In the genomic region with DNA sequence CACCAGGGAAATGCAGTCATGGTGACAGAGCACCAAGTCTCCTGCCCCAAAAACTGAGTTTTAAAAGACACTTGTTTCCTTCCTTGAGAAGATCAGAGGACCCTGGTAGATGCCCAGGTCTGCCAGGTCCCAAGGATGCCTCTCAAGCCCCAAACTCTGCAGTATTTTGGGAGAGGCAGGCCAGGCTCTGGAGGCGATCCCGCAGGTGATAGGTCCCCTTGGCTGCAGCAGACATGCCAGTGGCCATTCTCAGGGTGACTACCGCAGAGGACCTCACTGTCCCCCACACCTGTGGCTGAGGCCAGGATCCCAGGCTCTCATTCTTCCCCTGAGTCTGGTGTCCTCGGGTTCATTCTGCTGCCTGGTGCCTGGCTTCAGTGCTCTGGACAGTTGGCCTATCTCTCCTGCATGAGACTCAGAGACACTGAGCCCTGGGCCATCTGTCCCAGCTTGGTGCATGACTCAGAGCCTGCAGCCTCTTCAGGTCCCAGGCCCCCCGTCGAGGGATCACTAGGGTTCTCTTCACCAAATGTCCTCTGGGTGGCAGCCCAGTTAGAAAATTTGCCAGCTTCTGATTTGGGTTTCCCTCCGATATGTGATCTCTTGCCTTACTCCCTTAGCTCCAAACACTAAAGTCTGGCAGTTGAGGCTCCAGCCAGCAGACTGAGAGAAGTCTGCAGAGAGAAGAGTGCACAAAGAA, we compare ENCODE assay signal across 1 cellular context.
TF ChIP-seq lines count a peak whose summit lies in the region.

No MANE protein-coding gene starts in this region.

TF ChIP-seq in HCT116, 20 proteins besides CTCF, POLR2A, EP300 and RAD21 (continued from another document):
- TF ChIP-seq EZH2 (IDR thresholded peaks at IDR 0.05) = no peak
- no peak for TF ChIP-seq TCF7L2 (IDR thresholded peaks at IDR 0.05; ENCODE audit: borderline replicate concordance, extremely low read depth, insufficient read depth, insufficient read length)
- no peak for TF ChIP-seq ZFX (IDR thresholded peaks at IDR 0.05)
- TF ChIP-seq, protein P1, sequence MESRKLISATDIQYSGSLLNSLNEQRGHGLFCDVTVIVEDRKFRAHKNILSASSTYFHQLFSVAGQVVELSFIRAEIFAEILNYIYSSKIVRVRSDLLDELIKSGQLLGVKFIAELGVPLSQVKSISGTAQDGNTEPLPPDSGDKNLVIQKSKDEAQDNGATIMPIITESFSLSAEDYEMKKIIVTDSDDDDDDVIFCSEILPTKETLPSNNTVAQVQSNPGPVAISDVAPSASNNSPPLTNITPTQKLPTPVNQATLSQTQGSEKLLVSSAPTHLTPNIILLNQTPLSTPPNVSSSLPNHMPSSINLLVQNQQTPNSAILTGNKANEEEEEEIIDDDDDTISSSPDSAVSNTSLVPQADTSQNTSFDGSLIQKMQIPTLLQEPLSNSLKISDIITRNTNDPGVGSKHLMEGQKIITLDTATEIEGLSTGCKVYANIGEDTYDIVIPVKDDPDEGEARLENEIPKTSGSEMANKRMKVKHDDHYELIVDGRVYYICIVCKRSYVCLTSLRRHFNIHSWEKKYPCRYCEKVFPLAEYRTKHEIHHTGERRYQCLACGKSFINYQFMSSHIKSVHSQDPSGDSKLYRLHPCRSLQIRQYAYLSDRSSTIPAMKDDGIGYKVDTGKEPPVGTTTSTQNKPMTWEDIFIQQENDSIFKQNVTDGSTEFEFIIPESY (IDR thresholded peaks at IDR 0.05; ENCODE audit: extremely low read depth, insufficient replicate concordance, low read length) = no peak
